In genomic region chr13:108508263-108508662, GRCh38 we compare ENCODE assay signal across 10 cellular contexts.
DNase-seq lines count a peak whose midpoint lies in the region; ATAC-seq, FAIRE-seq and TF ChIP-seq lines count a peak whose summit lies in the region.
"Had no signal": no experiment of that assay in that cellular context is flagged by ENCODE, and none has a peak within 500 bp of the region (broad histone marks: within the 10 kb centered on the region; RNA-seq: fewer than 3 reads in every experiment).

No MANE protein-coding gene starts in this region.

- H3K27ac ChIP-seq in CD4-positive, alpha-beta T cell (ENCODE audit: low read depth, low read length): no peak overlapping the region
- H3K27ac ChIP-seq in HL-60 (replicated peaks) (no peak overlapping the region), liver (ENCODE audit: low read depth in 1 of 2, low read length in 2 of 2) (no peak overlapping the region)

- peak; percentile 73 to 74 for TF ChIP-seq RAD21 in liver (IDR thresholded peaks at IDR 0.05)

- POLR2A ChIA-PET in CD4-positive, alpha-beta T cell (lab: Charles Lee): interaction anchor here (0.9 kb wide), 1 partner anchor 179 kb away, joined by 3 read pairs; no protein-coding TSS in a partner anchor

- H3K27me3 ChIP-seq in CD4-positive, alpha-beta T cell (ENCODE audit: control insufficient read depth, insufficient read depth, low read length): no peaks in the 10 kb centered on the region
- H3K27me3 ChIP-seq in HL-60 (ENCODE audit: insufficient read depth, poor library complexity, severe bottlenecking) (peaks cover 5% of the 10 kb centered on the region), adipocyte (replicated peaks; ENCODE audit: control insufficient read depth, insufficient read depth, low read length) (no peaks in the 10 kb centered on the region), liver (ENCODE audit: control insufficient read depth in 4 of 4, insufficient read depth in 4 of 4, low read length in 3 of 4) (peaks cover 0 to 3% (median 0%) of the 10 kb centered on the region in 4 donors)
- H3K27me3 ChIP-seq: MG63 had no signal

- H3K36me3 Mint-ChIP-seq in CD4-positive, alpha-beta T cell (ENCODE audit: low read depth): no peaks in the 10 kb centered on the region
- no peaks in the 10 kb centered on the region for H3K36me3 Mint-ChIP-seq in activated naive CD4-positive, alpha-beta T cell treated with anti-CD3 and anti-CD28 coated beads for 36 hours (ENCODE audit: low read depth)

- CTCF ChIA-PET in CD4-positive, alpha-beta T cell (lab: Charles Lee): interaction anchor here (0.6 to 1.4 kb wide), 3 partner anchors 166 to 370 kb away, joined by 3 to 6 read pairs (median 3); no protein-coding TSS in a partner anchor
- CTCF ChIA-PET in activated naive CD4-positive, alpha-beta T cell treated with anti-CD3 and anti-CD28 coated beads for 36 hours (lab: Charles Lee): interaction anchor here (0.6 to 1.8 kb wide), 9 partner anchors 11 to 185 kb away, joined by 3 to 7 read pairs (median 4); no protein-coding TSS in a partner anchor

- no peak overlapping the region for H3K27ac Mint-ChIP-seq in CD4-positive, alpha-beta T cell
- no peak overlapping the region for H3K27ac Mint-ChIP-seq in activated naive CD4-positive, alpha-beta T cell treated with anti-CD3 and anti-CD28 coated beads for 36 hours

- H3K9ac ChIP-seq in adipocyte (ENCODE audit: low read length) (no peak overlapping the region), liver (ENCODE audit: low read depth in 1 of 2, low read length in 2 of 2) (no peak overlapping the region)

- H3K27me3 Mint-ChIP-seq in CD4-positive, alpha-beta T cell: no peaks in the 10 kb centered on the region
- H3K27me3 Mint-ChIP-seq in activated naive CD4-positive, alpha-beta T cell treated with anti-CD3 and anti-CD28 coated beads for 36 hours (ENCODE audit: low read depth): no peaks in the 10 kb centered on the region

- WGBS in liver: 4% methylated on average over 1 of the region's 1 CpG

- no peak for ATAC-seq in CD4-positive, alpha-beta T cell (ENCODE audit: poor library complexity)
- no peak for ATAC-seq in HG02973 (IDR thresholded peaks at IDR 0.05; ENCODE audit: unreplicated experiment)

- no peak for DNase-seq in CD4-positive, alpha-beta T cell
- DNase-seq in HL-60 (ENCODE audit: low read depth in 1 of 2, low spot score in 1 of 2) (peak in 1 of 2 experiments; percentile 52), adipocyte (ENCODE audit: low read depth) (peak; percentile 72), NCI-H524 treated with DMSO at 0.1 percent for 48 hours (lab: John Stamatoyannopoulos, UW) (no peak), frontal cortex (ENCODE audit: low spot score in 2 of 2) (no peak)
- no peak for DNase-seq in activated naive CD4-positive, alpha-beta T cell treated with anti-CD3 and anti-CD28 coated beads for 36 hours
- DNase-seq: MG63 had no signal

- FAIRE-seq in frontal cortex (lab: Jason Lieb, UNC): no peak
- FAIRE-seq: islet of Langerhans had no signal

- H3K4me1 Mint-ChIP-seq in CD4-positive, alpha-beta T cell (ENCODE audit: low read depth): no peaks in the 10 kb centered on the region
- peaks cover 3% of the 10 kb centered on the region for H3K4me1 Mint-ChIP-seq in activated naive CD4-positive, alpha-beta T cell treated with anti-CD3 and anti-CD28 coated beads for 36 hours (ENCODE audit: low read depth)

- H3K9me3 ChIP-seq in CD4-positive, alpha-beta T cell (ENCODE audit: control insufficient read depth, low read length): no peaks in the 10 kb centered on the region
- H3K9me3 ChIP-seq in adipocyte (ENCODE audit: control insufficient read depth, low read length): no peaks in the 10 kb centered on the region
- H3K9me3 ChIP-seq in liver (ENCODE audit: control insufficient read depth in 4 of 4, low read length in 3 of 4): no peaks in the 10 kb centered on the region

- intact Hi-C loops in CD4-positive, alpha-beta T cell (cut with DNase I, micrococcal nuclease): loop anchor here (5.0 kb wide), 3 partner anchors 166 to 281 kb away; no protein-coding TSS in a partner anchor
- intact Hi-C loops in activated naive CD4-positive, alpha-beta T cell treated with anti-CD3 and anti-CD28 coated beads for 36 hours (cut with micrococcal nuclease): loop anchor here (5.0 to 10.0 kb wide), 4 partner anchors 166 to 387 kb away; no protein-coding TSS in a partner anchor

- H3K4me3 ChIP-seq in HL-60 (replicated peaks; ENCODE audit: insufficient read depth, low read length) (no peak overlapping the region), adipocyte (ENCODE audit: low read length) (no peak overlapping the region), liver (ENCODE audit: low read depth in 1 of 3, low read length in 3 of 3) (no peak overlapping the region)
- H3K4me3 ChIP-seq: MG63 had no signal

- no peak overlapping the region for H3K4me3 Mint-ChIP-seq in CD4-positive, alpha-beta T cell
- H3K4me3 Mint-ChIP-seq in activated naive CD4-positive, alpha-beta T cell treated with anti-CD3 and anti-CD28 coated beads for 36 hours: no peak overlapping the region

- peaks cover 5% of the 10 kb centered on the region for H3K9me3 Mint-ChIP-seq in CD4-positive, alpha-beta T cell
- peaks cover 13% of the 10 kb centered on the region for H3K9me3 Mint-ChIP-seq in activated naive CD4-positive, alpha-beta T cell treated with anti-CD3 and anti-CD28 coated beads for 36 hours

- TF ChIP-seq CTCF in CD4-positive, alpha-beta T cell (IDR thresholded peaks at IDR 0.05): peak; percentile 48
- TF ChIP-seq CTCF in HL-60 (IDR thresholded peaks at IDR 0.05; ENCODE audit: insufficient read depth, low read length) (peak; percentile 43), liver (IDR thresholded peaks at IDR 0.05; ENCODE audit: low read depth, low read length, missing input control) (peak; percentile 53)

- H3K36me3 ChIP-seq in adipocyte (ENCODE audit: control insufficient read depth, insufficient read depth, low read length, severe bottlenecking) (no peaks in the 10 kb centered on the region), liver (ENCODE audit: control insufficient read depth in 4 of 4, insufficient read depth in 3 of 4, low read depth in 1 of 4, low read length in 3 of 4) (no peaks in the 10 kb centered on the region)
- H3K36me3 ChIP-seq: MG63 had no signal

- H3K4me1 ChIP-seq in adipocyte (ENCODE audit: control insufficient read depth, insufficient read depth, low read length): no peaks in the 10 kb centered on the region
- no peaks in the 10 kb centered on the region for H3K4me1 ChIP-seq in liver (ENCODE audit: control insufficient read depth in 4 of 4, insufficient read depth in 4 of 4, low read length in 3 of 4)

TF ChIP-seq in liver, 16 proteins besides CTCF, POLR2A, EP300 and RAD21:
- TF ChIP-seq NR2F2 (IDR thresholded peaks at IDR 0.05): no peak
- no peak for TF ChIP-seq JUND (IDR thresholded peaks at IDR 0.05)
